In genomic region chr3:194711913-194712312, GRCh38 we compare ENCODE assay signal across 9 cellular contexts. TPM values are rescaled to one million over a fixed set of nuclear protein-coding genes. Genes with fewer than 3 reads are reported as not detected.
DNase-seq lines count a peak whose midpoint lies in the region; FAIRE-seq and TF ChIP-seq lines count a peak whose summit lies in the region.
"Had no signal": no experiment of that assay in that cellular context is flagged by ENCODE, and none has a peak within 500 bp of the region (broad histone marks: within the 10 kb centered on the region; RNA-seq: fewer than 3 reads in every experiment).

No MANE protein-coding gene starts in this region.

- H3K27ac ChIP-seq in prostate gland: no peak overlapping the region

- TF ChIP-seq CTCF in AG10803 (conservative IDR thresholded peaks at IDR 0.05; ENCODE audit: low read length) (no peak), bronchial epithelial cell (IDR thresholded peaks at IDR 0.05; ENCODE audit: insufficient read depth, low read length, severe bottlenecking) (no peak), prostate gland (IDR thresholded peaks at IDR 0.05) (no peak)

- no peaks in the 10 kb centered on the region for H3K4me1 ChIP-seq in prostate gland (replicated peaks)

- DNase-seq in AG10803 (ENCODE audit: low read depth) (peak; percentile 85), LHCN-M2 (ENCODE audit: low read depth) (peak; percentile 91), bronchial epithelial cell (ENCODE audit: low read depth) (peak; percentile 87), kidney tubule cell (ENCODE audit: low spot score) (peak; percentile 96), activated gamma-delta T cell treated with Interleukin-2 at 50 U/mL for 16 hours (no peak), prostate gland (ENCODE audit: low spot score) (no peak), mesenteric fat pad (ENCODE audit: low spot score) (no peak)
- no peak for DNase-seq in activated CD4-positive, CD25-positive, alpha-beta regulatory T cell treated with anti-CD3 and anti-CD28 coated beads, Interleukin-2, amount 50 U/mL, for 72 hours
- DNase-seq: immature natural killer cell had no signal

- H3K36me3 ChIP-seq in bronchial epithelial cell (ENCODE audit: control insufficient read depth, insufficient read depth, low read length): no peaks in the 10 kb centered on the region
- H3K36me3 ChIP-seq in prostate gland: no peaks in the 10 kb centered on the region

- WGBS in prostate gland: 43% methylated on average over 6 of the region's 6 CpGs

- no peak for FAIRE-seq in bronchial epithelial cell (lab: Jason Lieb, UNC)

- H3K9me3 ChIP-seq in prostate gland: no peaks in the 10 kb centered on the region

- intact Hi-C loops in prostate gland (cut with DNase I): no loop called here

- H3K27me3 ChIP-seq in bronchial epithelial cell (ENCODE audit: control insufficient read depth, insufficient read depth, low read length): no peaks in the 10 kb centered on the region
- no peaks in the 10 kb centered on the region for H3K27me3 ChIP-seq in prostate gland (replicated peaks; ENCODE audit: insufficient read depth)

- H3K4me3 ChIP-seq in AG10803 (ENCODE audit: low read length) (no peak overlapping the region), bronchial epithelial cell (ENCODE audit: low read depth, low read length) (no peak overlapping the region), prostate gland (no peak overlapping the region)

- no peak for TF ChIP-seq POLR2A in prostate gland (IDR thresholded peaks at IDR 0.05)

RNA-seq across cellular contexts. Expression of gene FAM43A, which starts 26.2 kb away (rescaled TPM):
- 1.3 and 1.8 TPM in 2 replicates for total RNA-seq in LHCN-M2 (2014; rRNA removed)
- polyA plus RNA-seq in LHCN-M2 (2012): 0.68 TPM
- 2.9 and 3.7 TPM in 2 replicates for total RNA-seq in bronchial epithelial cell
- total RNA-seq in prostate gland: 10 to 100 TPM; 39.6 to 93.6 TPM
- 22.3 TPM for total RNA-seq in mesenteric fat pad

RNA-seq across cellular contexts. Expression of gene LSG1, which starts 39.9 kb away (rescaled TPM):
- total RNA-seq in LHCN-M2 (2014; rRNA removed): 39.4 and 41.6 TPM in 2 replicates
- 17.8 TPM for polyA plus RNA-seq in LHCN-M2 (2012)
- total RNA-seq in bronchial epithelial cell: 36.2 and 50.3 TPM in 2 replicates
- total RNA-seq in prostate gland: 10 to 100 TPM; 25.9 to 49.6 TPM
- total RNA-seq in mesenteric fat pad: 37.6 TPM

Comparison
In these comparisons a context has a peak if more than half of its experiments do, and no peak if none do; other contexts are left out.
1. DNase-seq: peak in AG10803 (single experiment), LHCN-M2 (single experiment), bronchial epithelial cell (single experiment) and kidney tubule cell (single experiment); none in activated gamma-delta T cell treated with Interleukin-2 at 50 U/mL for 16 hours (single experiment), activated CD4-positive, CD25-positive, alpha-beta regulatory T cell treated with anti-CD3 and anti-CD28 coated beads, Interleukin-2, amount 50 U/mL, for 72 hours (single experiment), prostate gland (single experiment) and mesenteric fat pad (single experiment).